8 cellular contexts compared by ENCODE assay signal in the genomic region with DNA sequence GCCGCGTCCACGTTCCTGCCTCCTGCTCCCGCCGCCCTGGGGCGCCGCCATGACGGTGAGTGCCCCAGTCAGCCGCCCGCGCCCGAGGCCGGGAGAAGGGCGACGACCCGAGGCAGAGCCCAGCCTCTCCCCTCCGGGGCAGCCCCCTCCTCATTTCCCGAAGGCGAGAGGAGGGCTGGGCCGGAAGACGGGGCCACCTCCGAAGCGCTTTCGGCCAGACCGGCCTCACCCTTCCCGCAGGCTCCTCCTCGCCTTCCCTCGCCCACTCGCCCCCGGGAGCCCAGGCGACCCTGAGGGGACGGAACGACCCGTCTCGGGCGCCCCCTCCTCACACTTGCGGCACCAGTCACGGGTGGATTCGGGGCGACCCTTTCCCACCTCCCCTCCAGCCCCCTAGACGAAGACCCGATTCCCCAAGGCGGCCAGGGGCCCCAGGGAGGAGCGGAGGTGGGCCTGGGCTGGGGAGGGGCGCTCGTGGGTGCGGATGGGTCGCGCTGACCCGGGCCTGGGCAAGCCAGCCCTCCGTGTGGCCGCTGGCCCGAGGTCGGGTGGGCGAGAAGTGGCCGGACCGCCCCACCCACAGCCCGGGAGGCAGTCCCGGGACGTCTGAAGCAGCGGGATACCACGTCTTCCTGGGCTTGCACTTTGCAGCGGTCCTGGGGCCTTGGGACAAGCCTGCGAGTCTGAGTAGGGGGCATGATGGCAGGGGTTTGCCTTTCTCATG. TPM values are rescaled to one million over a fixed set of nuclear protein-coding genes. Genes with fewer than 3 reads are reported as not detected.
DNase-seq lines count a peak whose midpoint lies in the region; ATAC-seq and TF ChIP-seq lines count a peak whose summit lies in the region.

No MANE protein-coding gene starts in this region.

- in situ Hi-C loops in KBM-7 (cut with MboI; ENCODE audit: low pct_unique_long_range_greater_than_20kb, low sequenced_read_pairs), result no loop called here

- H3K27ac Mint-ChIP-seq in CD4-positive, alpha-beta memory T cell, result peak overlapping the region; percentile 82 to 88 (median 86)
- peak overlapping the region; percentile 51 for H3K27ac Mint-ChIP-seq in central memory CD8-positive, alpha-beta T cell (ENCODE audit: low read depth)

- H3K36me3 Mint-ChIP-seq in CD4-positive, alpha-beta memory T cell, result peaks cover 0 to 2% of the 10 kb centered on the region in 2 donors
- peaks cover 4% of the 10 kb centered on the region for H3K36me3 Mint-ChIP-seq in central memory CD8-positive, alpha-beta T cell (ENCODE audit: insufficient read depth)

- H3K4me1 ChIP-seq in CD4-positive, alpha-beta memory T cell (ENCODE audit: insufficient read depth, low read length), result peaks cover 22% of the 10 kb centered on the region
- H3K4me1 ChIP-seq in Peyer's patch (peaks cover 0 to 57% (median 14%) of the 10 kb centered on the region in 4 donors), mucosa of descending colon (ENCODE audit: low read depth) (peaks cover 27% of the 10 kb centered on the region), aorta (ENCODE audit: control insufficient read depth in 1 of 2, insufficient read depth in 2 of 2, low read length in 2 of 2) (no peaks in the 10 kb centered on the region)

- H3K27me3 Mint-ChIP-seq in CD4-positive, alpha-beta memory T cell, result no peaks in the 10 kb centered on the region
- no peaks in the 10 kb centered on the region for H3K27me3 Mint-ChIP-seq in central memory CD8-positive, alpha-beta T cell

- no peaks in the 10 kb centered on the region for H3K9me3 ChIP-seq in CD4-positive, alpha-beta memory T cell (ENCODE audit: control insufficient read depth in 1 of 2, low read length in 2 of 2)
- H3K9me3 ChIP-seq in Peyer's patch (no peaks in the 10 kb centered on the region), mucosa of descending colon (no peaks in the 10 kb centered on the region), aorta (ENCODE audit: control insufficient read depth, low read length) (no peaks in the 10 kb centered on the region)

- H3K4me1 Mint-ChIP-seq in CD4-positive, alpha-beta memory T cell, result peaks cover 6 to 31% (median 26%) of the 10 kb centered on the region in 4 donors
- H3K4me1 Mint-ChIP-seq in central memory CD8-positive, alpha-beta T cell, result peaks cover 26% of the 10 kb centered on the region

- peak overlapping the region; percentile 85 to 93 (median 92) for H3K4me3 Mint-ChIP-seq in CD4-positive, alpha-beta memory T cell
- H3K4me3 Mint-ChIP-seq in central memory CD8-positive, alpha-beta T cell, result peak overlapping the region; percentile 81

- H3K4me3 ChIP-seq in CD4-positive, alpha-beta memory T cell (ENCODE audit: low read length in 2 of 2), result peak overlapping the region; percentile 36 to 63
- H3K4me3 ChIP-seq in Peyer's patch (peak overlapping the region; percentile 59 to 95 (median 90)), mucosa of descending colon (peak overlapping the region; percentile 92), aorta (ENCODE audit: low read length in 2 of 2) (peak overlapping the region; percentile 87 to 88)

- TF ChIP-seq CTCF in Peyer's patch (IDR thresholded peaks at IDR 0.05), result peak in 1 of 6 experiments; percentile 3
- no peak for TF ChIP-seq CTCF in mucosa of descending colon (IDR thresholded peaks at IDR 0.05)

- no peak for TF ChIP-seq POLR2A in Peyer's patch (IDR thresholded peaks at IDR 0.05)

- peak; percentile 12 for ATAC-seq in GM21786 (IDR thresholded peaks at IDR 0.05; ENCODE audit: unreplicated experiment)
- ATAC-seq in central memory CD8-positive, alpha-beta T cell (replicated peaks; ENCODE audit: extremely low read depth, poor library complexity, severe bottlenecking), result peak; percentile 47
- peak; percentile 41 for ATAC-seq in mucosa of descending colon
- ATAC-seq in aorta (ENCODE audit: low FRiP score), result peak; percentile 28

- POLR2A ChIA-PET in CD4-positive, alpha-beta memory T cell (lab: Charles Lee; ENCODE audit: partially characterized antibody), result interaction anchor here (1.0 kb wide), 1 partner anchor 12 kb away, joined by 3 read pairs; no protein-coding TSS in a partner anchor

- WGBS in aorta, 2 donors, result 0% methylated on average over 42 to 64 of the region's 64 CpGs

- peak overlapping the region; percentile 60 for H3K27ac ChIP-seq in CD4-positive, alpha-beta memory T cell (ENCODE audit: low read depth, low read length)
- peak overlapping the region; percentile 77 to 95 (median 91) for H3K27ac ChIP-seq in Peyer's patch
- H3K27ac ChIP-seq in aorta (ENCODE audit: low read depth in 1 of 2, low read length in 2 of 2), result peak overlapping the region in 1 of 2 donors; percentile 60

- H3K36me3 ChIP-seq in CD4-positive, alpha-beta memory T cell (ENCODE audit: insufficient read depth, low read length), result no peaks in the 10 kb centered on the region
- no peaks in the 10 kb centered on the region for H3K36me3 ChIP-seq in Peyer's patch
- H3K36me3 ChIP-seq in mucosa of descending colon (ENCODE audit: low read depth), result no peaks in the 10 kb centered on the region
- no peaks in the 10 kb centered on the region for H3K36me3 ChIP-seq in aorta (ENCODE audit: control insufficient read depth in 1 of 2, insufficient read depth in 2 of 2, low read length in 1 of 2)

- DNase-seq in CD4-positive, alpha-beta memory T cell, result no peak
- peak in 1 of 3 donors; percentile 63 for DNase-seq in Peyer's patch
- DNase-seq in central memory CD8-positive, alpha-beta T cell (ENCODE audit: low spot score in 2 of 2), result no peak
- peak in 1 of 3 donors; percentile 69 for DNase-seq in mucosa of descending colon
- DNase-seq in aorta, result no peak
- DNase-seq in KBM-7, result no peak
- no peak for DNase-seq in NCI-H226

- no peaks in the 10 kb centered on the region for H3K9me3 Mint-ChIP-seq in CD4-positive, alpha-beta memory T cell
- H3K9me3 Mint-ChIP-seq in central memory CD8-positive, alpha-beta T cell, result no peaks in the 10 kb centered on the region

- H3K27me3 ChIP-seq in CD4-positive, alpha-beta memory T cell (ENCODE audit: insufficient read depth, low read length), result no peaks in the 10 kb centered on the region
- H3K27me3 ChIP-seq in Peyer's patch (no peaks in the 10 kb centered on the region), aorta (ENCODE audit: control insufficient read depth in 1 of 2, insufficient read depth in 2 of 2, low read length in 1 of 2) (no peaks in the 10 kb centered on the region)

- intact Hi-C loops in CD4-positive, alpha-beta memory T cell (cut with micrococcal nuclease), result loop anchor here (1.0 to 10.0 kb wide), 3 partner anchors 61 to 138 kb away; a partner anchor contains a TSS
- intact Hi-C loops in mucosa of descending colon (cut with DNase I, micrococcal nuclease) (no loop called here), aorta (cut with DNase I) (loop anchor here in 1 of 2 donors (5.0 kb wide), 1 partner anchor 59 kb away; a partner anchor contains a TSS)

- CTCF ChIA-PET in CD4-positive, alpha-beta memory T cell (lab: Charles Lee; ENCODE audit: partially characterized antibody), result no interaction called here

RNA-seq across cellular contexts. Expression of a gene that starts 49.7 kb away (rescaled TPM):
- total RNA-seq in CD4-positive, alpha-beta memory T cell, result 10 to 100 TPM; 25.8 to 26.1 TPM
- polyA plus RNA-seq in CD4-positive, alpha-beta memory T cell, result 10 to 100 TPM in 1 of 2 donors, 1 to 10 TPM in 1; 9.2 to 13.0 TPM
- total RNA-seq in Peyer's patch, result 10 to 100 TPM; 54.6 to 89.1 (median 83.6) TPM
- total RNA-seq in mucosa of descending colon, result 100 to 1,000 TPM in 1 of 3 donors, 10 to 100 TPM in 2; 78.2 to 107 (median 78.6) TPM
- 100 to 1,000 TPM in 1 of 2 donors, 10 to 100 TPM in 1; 86.0 to 113 TPM for total RNA-seq in aorta
- polyA plus RNA-seq in aorta, result 10 to 100 TPM; 26.9 to 59.1 TPM
